8 cellular contexts compared by ENCODE assay signal in the genomic region with DNA sequence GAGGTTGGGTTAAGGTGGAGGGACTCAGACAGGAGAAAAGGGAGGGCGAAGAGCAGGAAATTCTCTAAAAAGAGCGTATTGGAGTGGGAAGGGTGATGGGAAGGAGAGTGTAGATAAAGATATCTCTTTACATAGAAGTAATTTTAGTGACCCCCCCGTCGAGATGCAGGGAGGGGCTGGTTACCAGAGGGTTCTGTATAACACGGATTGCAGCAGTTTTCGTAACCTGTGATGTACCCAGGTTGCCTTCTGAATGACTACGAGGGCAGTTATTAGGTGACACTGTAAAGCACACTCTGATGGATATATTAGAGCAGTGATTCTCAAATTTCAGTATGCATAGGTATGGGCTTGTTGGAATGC. TPM values are rescaled to one million over a fixed set of nuclear protein-coding genes. Genes with fewer than 3 reads are reported as not detected.
DNase-seq lines count a peak whose midpoint lies in the region; ATAC-seq and TF ChIP-seq lines count a peak whose summit lies in the region.

No MANE protein-coding gene starts in this region.

- no peaks in the 10 kb centered on the region for H3K9me3 Mint-ChIP-seq in activated CD8-positive, alpha-beta memory T cell treated with anti-CD3 and anti-CD28 coated beads, Interleukin-2, amount 10 ng/mL, durations not matched to agents 7 days and 5 days (ENCODE audit: low read depth)
- H3K9me3 Mint-ChIP-seq in activated naive CD4-positive, alpha-beta T cell treated with anti-CD3 and anti-CD28 coated beads, Interleukin-2, amount 50 U/mL, for 72 hours, result no peaks in the 10 kb centered on the region

- H3K4me3 Mint-ChIP-seq in activated CD8-positive, alpha-beta memory T cell treated with anti-CD3 and anti-CD28 coated beads, Interleukin-2, amount 10 ng/mL, durations not matched to agents 7 days and 5 days, result peak overlapping the region; percentile 92

- H3K9me3 ChIP-seq in left lung (no peaks in the 10 kb centered on the region), tibial nerve (no peaks in the 10 kb centered on the region)

- DNase-seq in activated CD8-positive, alpha-beta memory T cell treated with anti-CD3 and anti-CD28 coated beads, Interleukin-2, amount 10 ng/mL, durations not matched to agents 7 days and 5 days, result no peak
- no peak for DNase-seq in activated CD8-positive, alpha-beta memory T cell treated with anti-CD3 and anti-CD28 coated beads, Interleukin-2, amount 50 U/mL, for 4 hours
- no peak for DNase-seq in activated naive CD4-positive, alpha-beta T cell treated with anti-CD3 and anti-CD28 coated beads, Interleukin-2, amount 50 U/mL, for 72 hours (ENCODE audit: low spot score in 2 of 2)
- DNase-seq in left lung, result no peak
- DNase-seq in tibial nerve (ENCODE audit: low spot score in 2 of 2), result no peak
- no peak for DNase-seq in foreskin melanocyte

- H3K36me3 ChIP-seq in left lung (no peaks in the 10 kb centered on the region), tibial nerve (no peaks in the 10 kb centered on the region)

- peaks cover 16% of the 10 kb centered on the region for H3K4me1 Mint-ChIP-seq in activated CD8-positive, alpha-beta memory T cell treated with anti-CD3 and anti-CD28 coated beads, Interleukin-2, amount 10 ng/mL, durations not matched to agents 7 days and 5 days

- 3 to 6% methylated on average over 7 of the region's 7 CpGs for WGBS in tibial nerve, 2 donors

- CTCF ChIA-PET in activated CD8-positive, alpha-beta memory T cell treated with anti-CD3 and anti-CD28 coated beads, Interleukin-2, amount 10 ng/mL, durations not matched to agents 7 days and 5 days (lab: Charles Lee), result interaction anchor here (0.8 to 1.7 kb wide), 2 partner anchors 12 to 212 kb away, joined by 3 to 6 read pairs; no protein-coding TSS in a partner anchor

- TF ChIP-seq POLR2A in tibial nerve (IDR thresholded peaks at IDR 0.05), result no peak

- TF ChIP-seq CTCF in left lung (IDR thresholded peaks at IDR 0.05) (no peak), tibial nerve (IDR thresholded peaks at IDR 0.05) (no peak)

- intact Hi-C loops in left lung (cut with DNase I), result no loop called here

- peak overlapping the region in 1 of 2 donors; percentile 81 for H3K27ac ChIP-seq in left lung
- peak overlapping the region; percentile 75 to 91 (median 88) for H3K27ac ChIP-seq in tibial nerve

- no peaks in the 10 kb centered on the region for H3K27me3 ChIP-seq in left lung
- no peaks in the 10 kb centered on the region for H3K27me3 ChIP-seq in tibial nerve

- ATAC-seq in activated CD8-positive, alpha-beta memory T cell treated with anti-CD3 and anti-CD28 coated beads, Interleukin-2, amount 10 ng/mL, durations not matched to agents 7 days and 5 days, result no peak
- no peak for ATAC-seq in activated naive CD4-positive, alpha-beta T cell treated with anti-CD3 and anti-CD28 coated beads, Interleukin-2, amount 50 U/mL, for 72 hours
- ATAC-seq in left lung (no peak), GM19395 (IDR thresholded peaks at IDR 0.05; ENCODE audit: unreplicated experiment) (no peak), GM18520 (IDR thresholded peaks at IDR 0.05; ENCODE audit: unreplicated experiment) (no peak)

- H3K4me1 ChIP-seq in left lung (peaks cover 7 to 13% of the 10 kb centered on the region in 2 donors), tibial nerve (peaks cover 0 to 23% (median 7%) of the 10 kb centered on the region in 4 donors)

- H3K4me3 ChIP-seq in left lung, result peak overlapping the region; percentile 81 to 84
- peak overlapping the region; percentile 63 to 86 (median 70) for H3K4me3 ChIP-seq in tibial nerve

- no peaks in the 10 kb centered on the region for H3K36me3 Mint-ChIP-seq in activated CD8-positive, alpha-beta memory T cell treated with anti-CD3 and anti-CD28 coated beads, Interleukin-2, amount 10 ng/mL, durations not matched to agents 7 days and 5 days
- H3K36me3 Mint-ChIP-seq in activated naive CD4-positive, alpha-beta T cell treated with anti-CD3 and anti-CD28 coated beads, Interleukin-2, amount 50 U/mL, for 72 hours, result peaks cover 0 to 6% of the 10 kb centered on the region in 2 donors

- H3K27ac Mint-ChIP-seq in activated CD8-positive, alpha-beta memory T cell treated with anti-CD3 and anti-CD28 coated beads, Interleukin-2, amount 10 ng/mL, durations not matched to agents 7 days and 5 days, result peak overlapping the region; percentile 82
- peak overlapping the region; percentile 87 to 98 for H3K27ac Mint-ChIP-seq in activated naive CD4-positive, alpha-beta T cell treated with anti-CD3 and anti-CD28 coated beads, Interleukin-2, amount 50 U/mL, for 72 hours

- no peaks in the 10 kb centered on the region for H3K27me3 Mint-ChIP-seq in activated CD8-positive, alpha-beta memory T cell treated with anti-CD3 and anti-CD28 coated beads, Interleukin-2, amount 10 ng/mL, durations not matched to agents 7 days and 5 days

- no peak for TF ChIP-seq EP300 in tibial nerve (IDR thresholded peaks at IDR 0.05)

RNA-seq across cellular contexts. Expression of gene DNAL1, which starts 0.4 kb away (rescaled TPM):
- 1 to 10 TPM; 8.8 to 9.1 TPM for total RNA-seq in activated CD8-positive, alpha-beta memory T cell treated with anti-CD3 and anti-CD28 coated beads, Interleukin-2, amount 10 ng/mL, durations not matched to agents 7 days and 5 days
- total RNA-seq in activated naive CD4-positive, alpha-beta T cell treated with anti-CD3 and anti-CD28 coated beads, Interleukin-2, amount 50 U/mL, for 72 hours, result 1 to 10 TPM; 4.0 to 4.7 TPM
- 10 to 100 TPM; 14.8 to 15.0 TPM for total RNA-seq in left lung
- total RNA-seq in tibial nerve, result 10 to 100 TPM in 2 of 4 donors, 1 to 10 TPM in 2; 7.5 to 21.0 (median 9.8) TPM

RNA-seq across cellular contexts. Expression of gene ACOT6, which starts 32.9 kb away (rescaled TPM):
- not detected for total RNA-seq in activated CD8-positive, alpha-beta memory T cell treated with anti-CD3 and anti-CD28 coated beads, Interleukin-2, amount 10 ng/mL, durations not matched to agents 7 days and 5 days
- total RNA-seq in activated naive CD4-positive, alpha-beta T cell treated with anti-CD3 and anti-CD28 coated beads, Interleukin-2, amount 50 U/mL, for 72 hours, result not detected
- total RNA-seq in left lung (not detected), tibial nerve (under 1 TPM in 1 of 4 donors, not detected in 3; 0.39 TPM)

RNA-seq across cellular contexts. Expression of gene ACOT4, which starts 53.6 kb away (rescaled TPM):
- 1 to 10 TPM; 1.5 to 2.1 TPM for total RNA-seq in activated CD8-positive, alpha-beta memory T cell treated with anti-CD3 and anti-CD28 coated beads, Interleukin-2, amount 10 ng/mL, durations not matched to agents 7 days and 5 days
- 1 to 10 TPM; 1.4 to 3.1 TPM for total RNA-seq in activated naive CD4-positive, alpha-beta T cell treated with anti-CD3 and anti-CD28 coated beads, Interleukin-2, amount 50 U/mL, for 72 hours
- 1 to 10 TPM; 2.7 to 4.8 TPM for total RNA-seq in left lung
- total RNA-seq in tibial nerve, result 1 to 10 TPM in 2 of 4 donors, under 1 TPM in 2; 0.20 to 3.3 (median 1.6) TPM
